Comparison of ENCODE assay signal across 21 cellular contexts in the genomic region with DNA sequence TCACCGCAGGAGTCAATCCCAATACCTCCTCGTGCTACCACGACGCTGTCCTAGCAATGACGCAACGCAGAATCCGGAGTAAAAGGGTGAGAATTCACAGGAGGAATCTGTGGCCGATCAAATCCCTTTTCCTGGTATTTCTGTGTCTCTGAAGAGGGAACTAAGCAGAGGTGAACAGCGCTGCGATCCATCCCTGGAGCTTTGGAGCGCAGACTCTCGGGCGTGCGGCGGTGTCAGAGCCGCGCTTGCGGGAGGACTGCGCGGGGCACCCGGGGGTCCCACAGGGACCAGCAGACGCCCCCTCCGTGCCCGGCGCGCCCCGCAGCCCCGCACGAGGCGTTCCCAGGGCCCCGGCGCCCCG. TPM values are rescaled to one million over a fixed set of nuclear protein-coding genes. Genes with fewer than 3 reads are reported as not detected.
A peak's percentile ranks its signal among the peaks of the same experiment; 100 is the strongest.
DNase-seq lines count a peak whose midpoint lies in the region; ATAC-seq and TF ChIP-seq lines count a peak whose summit lies in the region.
"Had no signal": no experiment of that assay in that cellular context is flagged by ENCODE, and none has a peak within 500 bp of the region (broad histone marks: within the 10 kb centered on the region; RNA-seq: fewer than 3 reads in every experiment).

No MANE protein-coding gene starts in this region.

- H2AFZ ChIP-seq in IMR-90 (replicated peaks; ENCODE audit: low read length, poor library complexity), result no peak overlapping the region
- H2AFZ ChIP-seq: hepatocyte had no signal

- no peak overlapping the region for H2BK5ac ChIP-seq in IMR-90 (ENCODE audit: low read depth, low read length, poor library complexity, severe bottlenecking)

- no peak overlapping the region for H3K4me2 ChIP-seq in IMR-90 (ENCODE audit: low read depth, low read length)
- H3K4me2 ChIP-seq: hepatocyte had no signal

- peaks cover 12% of the 10 kb centered on the region for H3K27me3 Mint-ChIP-seq in nephron progenitor cell (ENCODE audit: low read depth, poor library complexity)
- H3K27me3 Mint-ChIP-seq in activated CD4-positive, alpha-beta T cell treated with anti-CD3 and anti-CD28 coated beads, Interleukin-2, amount 10 ng/mL, durations not matched to agents 24 days and 14 days, result peaks cover 14% of the 10 kb centered on the region

- ATAC-seq in IMR-90 (ENCODE audit: low read depth), result no peak
- ATAC-seq in HG03571 (IDR thresholded peaks at IDR 0.05; ENCODE audit: unreplicated experiment), result no peak

- peaks cover 92% of the 10 kb centered on the region for H3K9me3 Mint-ChIP-seq in nephron progenitor cell
- H3K9me3 Mint-ChIP-seq in activated CD4-positive, alpha-beta T cell treated with anti-CD3 and anti-CD28 coated beads, Interleukin-2, amount 10 ng/mL, durations not matched to agents 24 days and 14 days, result peaks cover 43% of the 10 kb centered on the region

- H4K5ac ChIP-seq in IMR-90 (ENCODE audit: low read depth, low read length), result no peak overlapping the region

- H3K36me3 ChIP-seq in IMR-90 (ENCODE audit: control insufficient read depth, insufficient read depth, low read length), result no peaks in the 10 kb centered on the region
- no peaks in the 10 kb centered on the region for H3K36me3 ChIP-seq in subcutaneous abdominal adipose tissue (ENCODE audit: control insufficient read depth in 5 of 5, insufficient read depth in 5 of 5, low read length in 5 of 5)
- H3K36me3 ChIP-seq: transverse colon, WERI-Rb-1 had no signal

- H4K20me1 ChIP-seq in IMR-90 (ENCODE audit: insufficient read depth, low read length), result no peaks in the 10 kb centered on the region

- dilution Hi-C loops in IMR-90 (cut with HindIII; ENCODE audit: low sequenced_read_pairs, unreplicated experiment), result no loop called here

- in situ Hi-C loops in IMR-90 (cut with MboI; ENCODE audit: low sequenced_read_pairs), result no loop called here

- intact Hi-C loops in IMR-90 (cut with micrococcal nuclease), result no loop called here
- intact Hi-C loops in activated CD4-positive, alpha-beta T cell treated with anti-CD3 and anti-CD28 coated beads, Interleukin-2, amount 10 ng/mL, durations not matched to agents 24 days and 14 days (cut with micrococcal nuclease), result no loop called here

- no peak overlapping the region for H3K27ac ChIP-seq in IMR-90 (ENCODE audit: insufficient read depth, low read length)
- no peak overlapping the region for H3K27ac ChIP-seq in subcutaneous abdominal adipose tissue (ENCODE audit: low read depth, low read length)
- H3K27ac ChIP-seq: hepatocyte, transverse colon, WERI-Rb-1 had no signal

- H2BK15ac ChIP-seq in IMR-90 (ENCODE audit: low read depth, low read length), result no peak overlapping the region

- H2AK5ac ChIP-seq in IMR-90 (ENCODE audit: low read depth, low read length), result no peak overlapping the region

- H3K9me3 ChIP-seq in IMR-90 (ENCODE audit: control insufficient read depth, insufficient read depth, low read length), result peaks cover 51% of the 10 kb centered on the region
- peaks cover 32 to 72% (median 68%) of the 10 kb centered on the region in 5 donors for H3K9me3 ChIP-seq in subcutaneous abdominal adipose tissue (ENCODE audit: control insufficient read depth in 5 of 5, low read length in 5 of 5)

- no peak overlapping the region for H3K14ac ChIP-seq in IMR-90 (replicated peaks; ENCODE audit: low read depth, low read length)

- H3K9me1 ChIP-seq in IMR-90 (ENCODE audit: insufficient read depth, low read length), result no peaks in the 10 kb centered on the region

- 20% methylated on average over 1 of the region's 33 CpGs; no CpG with 5 or more reads in 1 of the 2 experiments for WGBS in IMR-90 (ENCODE audit: extremely low coverage in 2 of 2, insufficient read length in 1 of 2), 2 experiments

- no peak overlapping the region for H3K18ac ChIP-seq in IMR-90 (ENCODE audit: low read depth, low read length)

- no TSS peak for BruUV-seq in IMR-90 (replicated peaks; lab: Mats Ljungman, UMichigan)

- H3K23ac ChIP-seq in IMR-90 (ENCODE audit: low read depth, low read length), result no peak overlapping the region

- POLR2A ChIA-PET in IMR-90 (lab: Charles Lee; ENCODE audit: unreplicated experiment), result no interaction called here

- no peak overlapping the region for H2BK120ac ChIP-seq in IMR-90 (ENCODE audit: low read depth, low read length)

- H3K36me3 Mint-ChIP-seq in nephron progenitor cell (ENCODE audit: low read depth), result peaks cover 9% of the 10 kb centered on the region
- peaks cover 8% of the 10 kb centered on the region for H3K36me3 Mint-ChIP-seq in activated CD4-positive, alpha-beta T cell treated with anti-CD3 and anti-CD28 coated beads, Interleukin-2, amount 10 ng/mL, durations not matched to agents 24 days and 14 days (ENCODE audit: low read depth)

- no peak for TF ChIP-seq CTCF in IMR-90 (conservative IDR thresholded peaks at IDR 0.05; ENCODE audit: low read depth, low read length)
- TF ChIP-seq CTCF in nephron progenitor cell (IDR thresholded peaks at IDR 0.05), result no peak

- H3K4me1 ChIP-seq in IMR-90 (ENCODE audit: control insufficient read depth, insufficient read depth, low read length), result no peaks in the 10 kb centered on the region
- peaks cover 0 to 5% (median 0%) of the 10 kb centered on the region in 5 donors for H3K4me1 ChIP-seq in subcutaneous abdominal adipose tissue (ENCODE audit: control insufficient read depth in 5 of 5, insufficient read depth in 5 of 5, low read length in 5 of 5)
- H3K4me1 ChIP-seq: transverse colon had no signal

- no peak overlapping the region for H4K8ac ChIP-seq in IMR-90 (ENCODE audit: low read depth in 2 of 2, low read length in 2 of 2)

- no peaks in the 10 kb centered on the region for H3K79me1 ChIP-seq in IMR-90 (ENCODE audit: low read depth in 1 of 2, low read length in 2 of 2)

- DNase-seq in IMR-90, result no peak
- DNase-seq in astrocyte of the hippocampus (ENCODE audit: low read depth, low spot score), result peak; percentile 3
- peak; percentile 16 for DNase-seq in iPS-NIHi7 (ENCODE audit: extremely low spot score)
- DNase-seq in nephron progenitor cell, result no peak
- DNase-seq in activated CD4-positive, alpha-beta T cell treated with anti-CD3 and anti-CD28 coated beads, Interleukin-2, amount 10 ng/mL, durations not matched to agents 24 days and 14 days, result no peak
- DNase-seq: activated CD4-positive, alpha-beta T cell treated with anti-CD3 and anti-CD28 coated beads, Interleukin-2, amount 50 U/mL, for 4 hours; anterior cingulate cortex; effector CD8-positive, alpha-beta T cell; erythroblast; foreskin fibroblast; NCI-H1048; NCI-H2029 treated with DMSO at 0.1 percent for 48 hours; OCI-M1; stimulated activated CD4-positive, alpha-beta T cell treated with anti-CD3 and anti-CD28 coated beads, Interleukin-4, amount 100 ng/mL, for 1 hour; stimulated activated naive B cell treated with anti-CD40 and anti-IgM and Interleukin-4, amounts not matched to agents 10 μg/mL and 1 μg/mL and 100 μg/mL, for 72 hours; transverse colon had no signal

- CTCF ChIA-PET in IMR-90 (lab: Yijun Ruan, JAX), result no interaction called here

- TF ChIP-seq POLR2A in IMR-90 (IDR thresholded peaks at IDR 0.05; ENCODE audit: low read depth, low read length), result no peak

- H4K91ac ChIP-seq in IMR-90 (ENCODE audit: insufficient read depth, low read depth, low read length), result no peak overlapping the region

- no peak overlapping the region for H2AK9ac ChIP-seq in IMR-90 (replicated peaks; ENCODE audit: low read depth, low read length, poor library complexity)

- no peak overlapping the region for H2BK20ac ChIP-seq in IMR-90 (ENCODE audit: low read depth, low read length)

- peaks cover 18% of the 10 kb centered on the region for H3K27me3 ChIP-seq in IMR-90 (ENCODE audit: control insufficient read depth, insufficient read depth, low read length)
- peaks cover 28 to 47% (median 34%) of the 10 kb centered on the region in 5 donors for H3K27me3 ChIP-seq in subcutaneous abdominal adipose tissue (ENCODE audit: control insufficient read depth in 5 of 5, insufficient read depth in 4 of 5, low read length in 5 of 5)
- H3K27me3 ChIP-seq: hepatocyte had no signal

- H3K4me3 ChIP-seq in IMR-90 (ENCODE audit: insufficient read depth, low read depth, low read length), result no peak overlapping the region
- H3K4me3 ChIP-seq in subcutaneous abdominal adipose tissue (ENCODE audit: low read depth in 1 of 5, low read length in 5 of 5), result peak overlapping the region in 3 of 5 donors; percentile 8 to 47 (median 31)
- H3K4me3 ChIP-seq: hepatocyte had no signal

- no peak overlapping the region for H3K27ac Mint-ChIP-seq in nephron progenitor cell
- H3K27ac Mint-ChIP-seq in activated CD4-positive, alpha-beta T cell treated with anti-CD3 and anti-CD28 coated beads, Interleukin-2, amount 10 ng/mL, durations not matched to agents 24 days and 14 days, result no peak overlapping the region
- H3K27ac Mint-ChIP-seq: activated naive CD4-positive, alpha-beta T cell treated with anti-CD3 and anti-CD28 coated beads, Interleukin-2, amount 50 U/mL, for 24 hours; stimulated activated naive B cell treated with anti-CD40 and anti-IgM and Interleukin-4, amounts not matched to agents 10 μg/mL and 1 μg/mL and 100 μg/mL, for 72 hours had no signal

- H3K9ac ChIP-seq in IMR-90 (ENCODE audit: low read depth, low read length), result no peak overlapping the region
- no peak overlapping the region for H3K9ac ChIP-seq in subcutaneous abdominal adipose tissue (ENCODE audit: low read length in 5 of 5)

- no peak overlapping the region for H3K56ac ChIP-seq in IMR-90 (ENCODE audit: extremely low read depth, insufficient read depth, low read length)

- H3K4me3 Mint-ChIP-seq in nephron progenitor cell, result no peak overlapping the region
- H3K4me3 Mint-ChIP-seq in activated CD4-positive, alpha-beta T cell treated with anti-CD3 and anti-CD28 coated beads, Interleukin-2, amount 10 ng/mL, durations not matched to agents 24 days and 14 days, result no peak overlapping the region
- H3K4me3 Mint-ChIP-seq: activated naive CD4-positive, alpha-beta T cell treated with anti-CD3 and anti-CD28 coated beads, Interleukin-2, amount 50 U/mL, for 24 hours; stimulated activated naive B cell treated with anti-CD40 and anti-IgM and Interleukin-4, amounts not matched to agents 10 μg/mL and 1 μg/mL and 100 μg/mL, for 72 hours had no signal

- no peak overlapping the region for H3K4ac ChIP-seq in IMR-90 (ENCODE audit: low read depth, low read length)

- no peaks in the 10 kb centered on the region for H3K4me1 Mint-ChIP-seq in nephron progenitor cell
- H3K4me1 Mint-ChIP-seq in activated CD4-positive, alpha-beta T cell treated with anti-CD3 and anti-CD28 coated beads, Interleukin-2, amount 10 ng/mL, durations not matched to agents 24 days and 14 days, result no peaks in the 10 kb centered on the region
- H3K4me1 Mint-ChIP-seq: activated naive CD4-positive, alpha-beta T cell treated with anti-CD3 and anti-CD28 coated beads, Interleukin-2, amount 50 U/mL, for 24 hours had no signal

- no peak for TF ChIP-seq RAD21 in IMR-90 (IDR thresholded peaks at IDR 0.05; ENCODE audit: low read length)

RNA-seq across cellular contexts. Expression of a gene that starts 17.2 kb away (rescaled TPM):
- total RNA-seq in IMR-90 (2012; rRNA removed), result 1.8 and 2.2 TPM in 2 replicates
- polyA plus RNA-seq in IMR-90 (2012; rRNA removed), result 0.92 and 1.1 TPM in 2 replicates
- polyA plus RNA-seq in IMR-90 (2012; cell fraction: cytosol; rRNA removed), result 0.46 and 0.67 TPM in 2 replicates
- polyA plus RNA-seq in IMR-90 (2012; cell fraction: nucleus; rRNA removed; ENCODE audit: low replicate concordance), result 0.89 and 2.1 TPM in 2 replicates
- total RNA-seq in activated CD4-positive, alpha-beta T cell treated with anti-CD3 and anti-CD28 coated beads, Interleukin-2, amount 10 ng/mL, durations not matched to agents 24 days and 14 days, result 7.6 and 7.7 TPM in 2 replicates

RNA-seq across cellular contexts. Expression of a gene that starts 53.9 kb away (rescaled TPM):
- 6.8 and 9.4 TPM in 2 replicates for total RNA-seq in IMR-90 (2012; rRNA removed)
- polyA plus RNA-seq in IMR-90 (2012; rRNA removed), result 1.5 and 1.9 TPM in 2 replicates
- polyA plus RNA-seq in IMR-90 (2012; cell fraction: cytosol; rRNA removed), result 0.62 and 2.3 TPM in 2 replicates
- 0.83 and 7.3 TPM in 2 replicates for polyA plus RNA-seq in IMR-90 (2012; cell fraction: nucleus; rRNA removed; ENCODE audit: low replicate concordance)
- total RNA-seq in activated CD4-positive, alpha-beta T cell treated with anti-CD3 and anti-CD28 coated beads, Interleukin-2, amount 10 ng/mL, durations not matched to agents 24 days and 14 days, result 3.9 and 4.4 TPM in 2 replicates

Comparison
In these comparisons a context has a peak if more than half of its experiments do, and no peak if none do; other contexts are left out.
1. DNase-seq: peak in astrocyte of the hippocampus (single experiment) and iPS-NIHi7 (single experiment); none in IMR-90 (single experiment), nephron progenitor cell (single experiment) and activated CD4-positive, alpha-beta T cell treated with anti-CD3 and anti-CD28 coated beads, Interleukin-2, amount 10 ng/mL, durations not matched to agents 24 days and 14 days (single experiment).